ENCODE assay signal across 8 cellular contexts in genomic region chr17:80260791-80261158, GRCh38. TPM values are rescaled to one million over a fixed set of nuclear protein-coding genes. Genes with fewer than 3 reads are reported as not detected.
DNase-seq lines count a peak whose midpoint lies in the region; ATAC-seq and TF ChIP-seq lines count a peak whose summit lies in the region.

TSS of gene RNF213 (plus strand) at chr17:80260852. CDS start at chr17:80263682, 2,830 bp downstream.

- no peak for TF ChIP-seq CTCF in A673 (conservative IDR thresholded peaks at IDR 0.05; ENCODE audit: low read depth, low read length)
- no peak for TF ChIP-seq CTCF in WERI-Rb-1 (IDR thresholded peaks at IDR 0.05; ENCODE audit: low read depth, low read length)
- no peak for TF ChIP-seq CTCF in colonic mucosa (IDR thresholded peaks at IDR 0.05)

- peak; percentile 80 for TF ChIP-seq POLR2A in GM15510 (IDR thresholded peaks at IDR 0.05; ENCODE audit: borderline replicate concordance, extremely low read depth, insufficient read length)

- DNase-seq in A673 (ENCODE audit: low spot score): peak; percentile 43
- peak; percentile 32 for DNase-seq in Jurkat, Clone E6-1 (ENCODE audit: low read depth, low spot score)
- DNase-seq in WERI-Rb-1: peak; percentile 66
- DNase-seq in colonic mucosa: peak; percentile 49
- DNase-seq in left colon: peak; percentile 57 to 75
- peak; percentile 49 to 84 for DNase-seq in stimulated activated effector memory CD8-positive, alpha-beta T cell treated with anti-CD3 and anti-CD28 coated beads, Interleukin-12 subunit alpha, Interleukin-12 subunit beta, amount 100 ng/mL, for 72 hours (ENCODE audit: low spot score in 2 of 2)
- DNase-seq in NCI-H526 treated with DMSO at 0.1 percent for 48 hours (lab: John Stamatoyannopoulos, UW): no peak

- no TSS peak for BruUV-seq in A673 (replicated peaks; lab: Mats Ljungman, UMichigan)

- ATAC-seq in left colon: peak; percentile 45
- ATAC-seq in stimulated activated effector memory CD8-positive, alpha-beta T cell treated with anti-CD3 and anti-CD28 coated beads, Interleukin-12 subunit alpha, Interleukin-12 subunit beta, amount 100 ng/mL, for 72 hours: peak; percentile 36

- peaks cover 6% of the 10 kb centered on the region for H3K36me3 ChIP-seq in A673 (ENCODE audit: insufficient read depth, low read length, poor library complexity, severe bottlenecking)
- peaks cover 18% of the 10 kb centered on the region for H3K36me3 ChIP-seq in WERI-Rb-1
- no peaks in the 10 kb centered on the region for H3K36me3 ChIP-seq in colonic mucosa

- H3K4me1 ChIP-seq in A673 (ENCODE audit: insufficient read depth, low read length, poor library complexity, severe bottlenecking) (peaks cover 20% of the 10 kb centered on the region), colonic mucosa (peaks cover 15% of the 10 kb centered on the region)

- CTCF ChIA-PET in A673 (lab: Charles Lee): no interaction called here

- H3K27ac ChIP-seq in A673 (ENCODE audit: low read depth, low read length, poor library complexity, severe bottlenecking) (peak within 1 kb of the TSS; percentile 89), WERI-Rb-1 (peak within 1 kb of the TSS; percentile 93), colonic mucosa (peak within 1 kb of the TSS; percentile 99)

- peaks cover 33% of the 10 kb centered on the region for H3K36me3 Mint-ChIP-seq in stimulated activated effector memory CD8-positive, alpha-beta T cell treated with anti-CD3 and anti-CD28 coated beads, Interleukin-12 subunit alpha, Interleukin-12 subunit beta, amount 100 ng/mL, for 72 hours

- H3K9ac ChIP-seq in colonic mucosa (ENCODE audit: low read depth in 2 of 2, low read length in 2 of 2): peak within 1 kb of the TSS; percentile 91

- peak within 1 kb of the TSS; percentile 98 for H3K4me3 ChIP-seq in A673 (ENCODE audit: low read depth, low read length, poor library complexity, severe bottlenecking)
- peak within 1 kb of the TSS; percentile 84 for H3K4me3 ChIP-seq in Jurkat, Clone E6-1 (ENCODE audit: low read length)
- H3K4me3 ChIP-seq in WERI-Rb-1 (ENCODE audit: low read depth, low read length): peak within 1 kb of the TSS; percentile 79
- peak within 1 kb of the TSS; percentile 90 for H3K4me3 ChIP-seq in colonic mucosa

- H3K9me3 Mint-ChIP-seq in stimulated activated effector memory CD8-positive, alpha-beta T cell treated with anti-CD3 and anti-CD28 coated beads, Interleukin-12 subunit alpha, Interleukin-12 subunit beta, amount 100 ng/mL, for 72 hours: no peaks in the 10 kb centered on the region

- POLR2A ChIA-PET in A673 (lab: Charles Lee; ENCODE audit: low non-redundant PET): no interaction called here

- H3K27me3 ChIP-seq in A673 (replicated peaks; ENCODE audit: insufficient read depth, low read depth, low read length, poor library complexity) (no peaks in the 10 kb centered on the region), WERI-Rb-1 (ENCODE audit: insufficient read depth, low read depth, severe bottlenecking) (no peaks in the 10 kb centered on the region), colonic mucosa (no peaks in the 10 kb centered on the region)

- peak within 1 kb of the TSS; percentile 97 for H3K27ac Mint-ChIP-seq in stimulated activated effector memory CD8-positive, alpha-beta T cell treated with anti-CD3 and anti-CD28 coated beads, Interleukin-12 subunit alpha, Interleukin-12 subunit beta, amount 100 ng/mL, for 72 hours

- H3K4me1 Mint-ChIP-seq in stimulated activated effector memory CD8-positive, alpha-beta T cell treated with anti-CD3 and anti-CD28 coated beads, Interleukin-12 subunit alpha, Interleukin-12 subunit beta, amount 100 ng/mL, for 72 hours: peaks cover 62% of the 10 kb centered on the region

- no peaks in the 10 kb centered on the region for H3K9me3 ChIP-seq in A673 (ENCODE audit: low read depth, low read length, poor library complexity, severe bottlenecking)
- no peaks in the 10 kb centered on the region for H3K9me3 ChIP-seq in WERI-Rb-1 (ENCODE audit: severe bottlenecking)
- H3K9me3 ChIP-seq in colonic mucosa: no peaks in the 10 kb centered on the region

- H3K4me3 Mint-ChIP-seq in stimulated activated effector memory CD8-positive, alpha-beta T cell treated with anti-CD3 and anti-CD28 coated beads, Interleukin-12 subunit alpha, Interleukin-12 subunit beta, amount 100 ng/mL, for 72 hours: peak within 1 kb of the TSS; percentile 99

- intact Hi-C loops in A673 (cut with micrococcal nuclease; ENCODE audit: unreplicated experiment) (no loop called here), colonic mucosa (cut with DNase I) (no loop called here), left colon (cut with DNase I, micrococcal nuclease) (no loop called here)

RNA-seq across cellular contexts. Expression of gene RNF213, which starts in this region (rescaled TPM):
- 78.0 and 102 TPM in 2 replicates for total RNA-seq in A673 (2021)
- 70.0 TPM for polyA plus RNA-seq in Jurkat, Clone E6-1 (2012; ENCODE audit: insufficient read depth, insufficient read length)
- 100 to 1,000 TPM in 1 of 2 donors, 10 to 100 TPM in 1; 80.8 to 101 TPM for total RNA-seq in colonic mucosa
- total RNA-seq in left colon: 100 to 1,000 TPM in 1 of 2 donors, 10 to 100 TPM in 1; 95.9 to 142 TPM
